ENCODE assay signal across 1 cellular context in the genomic region with DNA sequence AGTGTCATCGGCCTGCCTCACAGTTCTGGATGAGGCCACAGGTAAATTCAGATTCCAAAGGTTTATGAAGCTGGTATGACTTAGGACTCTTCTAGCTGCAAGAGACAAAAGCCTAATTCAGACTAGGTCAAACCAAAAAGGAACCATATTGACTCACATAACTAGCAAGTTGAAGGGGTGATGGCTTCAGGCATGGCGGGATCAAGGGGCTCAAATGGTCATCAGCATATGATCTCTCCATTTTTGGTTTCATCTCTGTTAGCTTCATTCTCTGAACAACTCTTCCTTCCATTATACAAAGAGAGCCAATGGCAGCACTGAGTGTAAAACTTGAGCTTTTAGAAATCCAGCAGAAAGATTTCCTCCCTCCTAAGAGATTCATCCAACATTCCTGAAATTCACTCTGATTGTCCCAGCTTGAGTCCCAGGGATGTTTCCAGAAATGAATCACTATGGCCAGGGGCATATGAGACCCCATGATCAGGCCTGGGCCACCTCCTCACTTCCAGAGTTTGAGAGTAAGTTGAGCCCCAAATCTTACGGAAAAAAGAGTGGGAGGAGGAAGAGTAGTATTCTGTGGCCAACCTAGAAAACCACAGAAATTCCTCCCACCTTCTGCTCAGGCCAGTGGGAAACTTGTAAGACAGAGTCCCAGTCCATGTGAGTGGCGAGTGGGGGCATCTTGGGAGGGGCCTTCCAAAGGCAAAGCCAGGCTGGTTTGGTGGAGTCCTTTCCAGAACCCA.
TF ChIP-seq lines count a peak whose summit lies in the region.

No MANE protein-coding gene starts in this region.

TF ChIP-seq in K562, 482 proteins besides CTCF, POLR2A, EP300 and RAD21 (continued from another document and continues in another):
- TF ChIP-seq ZNF318 (IDR thresholded peaks at IDR 0.05; ENCODE audit: borderline replicate concordance in 1 of 2, low read depth in 1 of 2) (no peak), SMAD3 (CRISPR knock-in tag; conservative IDR thresholded peaks at IDR 0.05) (no peak), KAT2B (IDR thresholded peaks at IDR 0.05; ENCODE audit: low read depth, low read length) (no peak), ATF3 (IDR thresholded peaks at IDR 0.05) (no peak), ATF3 (CRISPR knock-in tag; conservative IDR thresholded peaks at IDR 0.05) (no peak), NR2F6 (CRISPR knock-in tag; IDR thresholded peaks at IDR 0.05) (no peak), KDM4B (IDR thresholded peaks at IDR 0.05; ENCODE audit: borderline replicate concordance in 2 of 2, low read depth in 1 of 2) (no peak), NR2C1 (IDR thresholded peaks at IDR 0.05) (no peak), NR2C1 (tag; IDR thresholded peaks at IDR 0.05) (no peak; the same call in none of the 2 replicates), ZNF324 (CRISPR knock-in tag; IDR thresholded peaks at IDR 0.05) (no peak), ZNF584 (CRISPR knock-in tag; IDR thresholded peaks at IDR 0.05; ENCODE audit: low read depth) (0 out of 2 replicates have a peak, but pooled peaks have one; percentile 7), PCBP2 (IDR thresholded peaks at IDR 0.05; ENCODE audit: low read depth, low read length, poor library complexity, severe bottlenecking) (no peak), SIN3A (IDR thresholded peaks at IDR 0.05; ENCODE audit: borderline replicate concordance in 2 of 2, control insufficient read depth in 1 of 2, low read depth in 2 of 2, low read length in 2 of 2) (no peak), ID3 (CRISPR knock-in tag; IDR thresholded peaks at IDR 0.05) (no peak), ID3 (tag; IDR thresholded peaks at IDR 0.05) (0 out of 2 replicates have a peak, but pooled peaks have one; percentile 26), ILK (tag; IDR thresholded peaks at IDR 0.05; ENCODE audit: borderline replicate concordance, low read depth) (no peak; the same call in 1 of the 2 replicates), MAZ (CRISPR knock-in tag; conservative IDR thresholded peaks at IDR 0.05 in 1 of 2, IDR thresholded peaks at IDR 0.05 in 1 of 2) (peak; percentile 42 to 51; a peak in 1 of 4 replicates), HDGF (IDR thresholded peaks at IDR 0.05) (no peak), LCOR (CRISPR knock-in tag; IDR thresholded peaks at IDR 0.05) (no peak), SPI1 (IDR thresholded peaks at IDR 0.05; ENCODE audit: borderline replicate concordance, low read depth, low read length) (no peak), MCM5 (IDR thresholded peaks at IDR 0.05; ENCODE audit: low read depth) (no peak), NCOA6 (IDR thresholded peaks at IDR 0.05) (no peak), SMC3 (conservative IDR thresholded peaks at IDR 0.05; ENCODE audit: insufficient read depth, low read depth, low read length) (no peak), ZNF592 (IDR thresholded peaks at IDR 0.05) (peak; percentile 40; the same call in 1 of the 2 replicates), L3MBTL2 (IDR thresholded peaks at IDR 0.05) (peak; percentile 12; the same call in 1 of the 2 replicates), ZNF507 (tag; conservative IDR thresholded peaks at IDR 0.05) (no peak), ESRRA (IDR thresholded peaks at IDR 0.05; ENCODE audit: borderline replicate concordance, low read depth) (peak; percentile 44; the same call in 1 of the 2 replicates), CSDE1 (IDR thresholded peaks at IDR 0.05) (no peak), NRF1 (conservative IDR thresholded peaks at IDR 0.05 in 1 of 2, IDR thresholded peaks at IDR 0.05 in 1 of 2) (0 out of 4 replicates have a peak, but pooled peaks of 1 of the 2 experiments have one; percentile 21), ZNF282 (CRISPR knock-in tag; IDR thresholded peaks at IDR 0.05) (no peak), CCAR2 (IDR thresholded peaks at IDR 0.05; ENCODE audit: low read depth, low read length) (no peak), ZSCAN32 (CRISPR knock-in tag; IDR thresholded peaks at IDR 0.05) (no peak), WHSC1 (IDR thresholded peaks at IDR 0.05; ENCODE audit: low read length) (no peak), GTF2E2 (tag; IDR thresholded peaks at IDR 0.05) (no peak), TEAD4 (IDR thresholded peaks at IDR 0.05; ENCODE audit: low read length) (peak; percentile 71; the same call in 1 of the 2 replicates), TEAD4 (CRISPR knock-in tag; IDR thresholded peaks at IDR 0.05; ENCODE audit: borderline replicate concordance) (no peak), KAT7 (CRISPR knock-in tag; IDR thresholded peaks at IDR 0.05; ENCODE audit: borderline replicate concordance) (no peak), SAFB (IDR thresholded peaks at IDR 0.05; ENCODE audit: borderline replicate concordance, low read depth, low read length) (no peak)
- TF ChIP-seq, protein P1, sequence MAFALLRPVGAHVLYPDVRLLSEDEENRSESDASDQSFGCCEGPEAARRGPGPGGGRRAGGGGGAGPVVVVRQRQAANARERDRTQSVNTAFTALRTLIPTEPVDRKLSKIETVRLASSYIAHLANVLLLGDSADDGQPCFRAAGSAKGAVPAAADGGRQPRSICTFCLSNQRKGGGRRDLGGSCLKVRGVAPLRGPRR (CRISPR knock-in tag; IDR thresholded peaks at IDR 0.05): no peak
- TF ChIP-seq, protein P2, sequence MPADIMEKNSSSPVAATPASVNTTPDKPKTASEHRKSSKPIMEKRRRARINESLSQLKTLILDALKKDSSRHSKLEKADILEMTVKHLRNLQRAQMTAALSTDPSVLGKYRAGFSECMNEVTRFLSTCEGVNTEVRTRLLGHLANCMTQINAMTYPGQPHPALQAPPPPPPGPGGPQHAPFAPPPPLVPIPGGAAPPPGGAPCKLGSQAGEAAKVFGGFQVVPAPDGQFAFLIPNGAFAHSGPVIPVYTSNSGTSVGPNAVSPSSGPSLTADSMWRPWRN (IDR thresholded peaks at IDR 0.05; ENCODE audit: low read depth): no peak
- TF ChIP-seq, protein P3, sequence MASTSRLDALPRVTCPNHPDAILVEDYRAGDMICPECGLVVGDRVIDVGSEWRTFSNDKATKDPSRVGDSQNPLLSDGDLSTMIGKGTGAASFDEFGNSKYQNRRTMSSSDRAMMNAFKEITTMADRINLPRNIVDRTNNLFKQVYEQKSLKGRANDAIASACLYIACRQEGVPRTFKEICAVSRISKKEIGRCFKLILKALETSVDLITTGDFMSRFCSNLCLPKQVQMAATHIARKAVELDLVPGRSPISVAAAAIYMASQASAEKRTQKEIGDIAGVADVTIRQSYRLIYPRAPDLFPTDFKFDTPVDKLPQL (IDR thresholded peaks at IDR 0.05; ENCODE audit: extremely low read depth, insufficient read length): no peak
- TF ChIP-seq, protein P4, sequence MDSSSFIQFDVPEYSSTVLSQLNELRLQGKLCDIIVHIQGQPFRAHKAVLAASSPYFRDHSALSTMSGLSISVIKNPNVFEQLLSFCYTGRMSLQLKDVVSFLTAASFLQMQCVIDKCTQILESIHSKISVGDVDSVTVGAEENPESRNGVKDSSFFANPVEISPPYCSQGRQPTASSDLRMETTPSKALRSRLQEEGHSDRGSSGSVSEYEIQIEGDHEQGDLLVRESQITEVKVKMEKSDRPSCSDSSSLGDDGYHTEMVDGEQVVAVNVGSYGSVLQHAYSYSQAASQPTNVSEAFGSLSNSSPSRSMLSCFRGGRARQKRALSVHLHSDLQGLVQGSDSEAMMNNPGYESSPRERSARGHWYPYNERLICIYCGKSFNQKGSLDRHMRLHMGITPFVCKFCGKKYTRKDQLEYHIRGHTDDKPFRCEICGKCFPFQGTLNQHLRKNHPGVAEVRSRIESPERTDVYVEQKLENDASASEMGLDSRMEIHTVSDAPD (CRISPR knock-in tag; IDR thresholded peaks at IDR 0.05): no peak
- TF ChIP-seq, protein P5, sequence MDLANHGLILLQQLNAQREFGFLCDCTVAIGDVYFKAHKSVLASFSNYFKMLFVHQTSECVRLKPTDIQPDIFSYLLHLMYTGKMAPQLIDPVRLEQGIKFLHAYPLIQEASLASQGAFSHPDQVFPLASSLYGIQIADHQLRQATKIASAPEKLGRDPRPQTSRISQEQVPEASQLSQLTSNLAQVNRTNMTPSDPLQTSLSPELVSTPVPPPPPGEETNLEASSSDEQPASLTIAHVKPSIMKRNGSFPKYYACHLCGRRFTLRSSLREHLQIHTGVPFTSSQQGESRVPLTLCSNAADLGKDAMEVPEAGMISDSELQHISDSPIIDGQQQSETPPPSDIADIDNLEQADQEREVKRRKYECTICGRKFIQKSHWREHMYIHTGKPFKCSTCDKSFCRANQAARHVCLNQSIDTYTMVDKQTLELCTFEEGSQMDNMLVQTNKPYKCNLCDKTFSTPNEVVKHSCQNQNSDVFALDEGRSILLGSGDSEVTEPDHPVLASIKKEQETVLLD (IDR thresholded peaks at IDR 0.05): no peak
